In genomic region chr3:50611464-50612233, GRCh38 we compare ENCODE assay signal across 1 cellular context.
TF ChIP-seq lines count a peak whose summit lies in the region.

CISH (minus strand) TSS chr3:50611774; CDS start chr3:50611650, 124 bp downstream.

TF ChIP-seq in HepG2, 621 proteins besides CTCF, POLR2A, EP300 and RAD21 (continued from another document and continues in another):
- TF ChIP-seq ISX (CRISPR knock-in tag; conservative IDR thresholded peaks at IDR 0.05) (no peak), ZBTB39 (CRISPR knock-in tag; IDR thresholded peaks at IDR 0.05) (no peak; the same call in 1 of the 2 replicates), ZNF761 (CRISPR knock-in tag; conservative IDR thresholded peaks at IDR 0.05) (0 out of 2 replicates have a peak, but pooled peaks have one; percentile 72), PHF21A (CRISPR knock-in tag; IDR thresholded peaks at IDR 0.05) (peak; percentile 98), ATF7 (IDR thresholded peaks at IDR 0.05) (no peak), ATF7 (CRISPR knock-in tag; IDR thresholded peaks at IDR 0.05) (peak; percentile 89), THAP11 (CRISPR knock-in tag; IDR thresholded peaks at IDR 0.05) (peak; percentile 65), SPEN (CRISPR knock-in tag; IDR thresholded peaks at IDR 0.05; ENCODE audit: low read depth) (peak; percentile 61; the same call in 1 of the 2 replicates), ZNF230 (CRISPR knock-in tag; IDR thresholded peaks at IDR 0.05) (peak; percentile 89), ZNF180 (CRISPR knock-in tag; IDR thresholded peaks at IDR 0.05; ENCODE audit: borderline replicate concordance, low read depth) (no peak), SP5 (CRISPR knock-in tag; IDR thresholded peaks at IDR 0.05; ENCODE audit: borderline replicate concordance, low read depth) (peak; percentile 81), ZNF598 (CRISPR knock-in tag; IDR thresholded peaks at IDR 0.05; ENCODE audit: borderline replicate concordance) (0 out of 2 replicates have a peak, but pooled peaks have one; percentile 19), ZNF557 (CRISPR knock-in tag; IDR thresholded peaks at IDR 0.05) (0 out of 2 replicates have a peak, but pooled peaks have one; percentile 32), IRX3 (CRISPR knock-in tag; IDR thresholded peaks at IDR 0.05; ENCODE audit: borderline replicate concordance, low read depth) (peak; percentile 94; the same call in 1 of the 2 replicates), ZNF704 (CRISPR knock-in tag; IDR thresholded peaks at IDR 0.05; ENCODE audit: borderline replicate concordance) (peak; percentile 93; the same call in 1 of the 2 replicates), ZNF777 (CRISPR knock-in tag; IDR thresholded peaks at IDR 0.05) (peak; percentile 82), ZNF552 (CRISPR knock-in tag; IDR thresholded peaks at IDR 0.05; ENCODE audit: borderline replicate concordance) (peak; percentile 89; the same call in 1 of the 2 replicates), GATAD1 (CRISPR knock-in tag; IDR thresholded peaks at IDR 0.05) (peak; percentile 32; the same call in 1 of the 2 replicates), ARID4A (CRISPR knock-in tag; IDR thresholded peaks at IDR 0.05; ENCODE audit: borderline replicate concordance) (peak; percentile 74; the same call in 1 of the 2 replicates), ZNF564 (CRISPR knock-in tag; IDR thresholded peaks at IDR 0.05) (peak; percentile 86), SUZ12 (IDR thresholded peaks at IDR 0.05; ENCODE audit: low read depth, low read length) (no peak), ZNF430 (CRISPR knock-in tag; IDR thresholded peaks at IDR 0.05) (peak; percentile 87; the same call in 1 of the 2 replicates), NFE2L2 (IDR thresholded peaks at IDR 0.05; ENCODE audit: low read length) (no peak), ETS1 (CRISPR knock-in tag; IDR thresholded peaks at IDR 0.05) (0 out of 2 replicates have a peak, but pooled peaks have one; percentile 60), SMARCE1 (IDR thresholded peaks at IDR 0.05; ENCODE audit: borderline replicate concordance) (no peak), ARID5B (CRISPR knock-in tag; IDR thresholded peaks at IDR 0.05) (peak; percentile 82; the same call in 1 of the 2 replicates), FLYWCH1 (CRISPR knock-in tag; IDR thresholded peaks at IDR 0.05) (no peak), PRDM15 (CRISPR knock-in tag; IDR thresholded peaks at IDR 0.05) (peak; percentile 57; the same call in 1 of the 2 replicates), HMGXB3 (CRISPR knock-in tag; IDR thresholded peaks at IDR 0.05; ENCODE audit: borderline replicate concordance) (no peak; the same call in 1 of the 2 replicates), SP140L (CRISPR knock-in tag; IDR thresholded peaks at IDR 0.05; ENCODE audit: borderline replicate concordance) (no peak; the same call in 1 of the 2 replicates), TSC22D2 (CRISPR knock-in tag; IDR thresholded peaks at IDR 0.05; ENCODE audit: borderline replicate concordance) (no peak), ZC3H13 (CRISPR knock-in tag; IDR thresholded peaks at IDR 0.05) (peak; percentile 79), ZNF879 (CRISPR knock-in tag; IDR thresholded peaks at IDR 0.05) (no peak; the same call in 1 of the 2 replicates), ZNF3 (CRISPR knock-in tag; IDR thresholded peaks at IDR 0.05) (no peak), HNF4A (CRISPR knock-in tag; IDR thresholded peaks at IDR 0.05) (peak; percentile 29; the same call in 1 of the 2 replicates), NBN (conservative IDR thresholded peaks at IDR 0.05) (no peak)
